ENCODE assay signal across 8 cellular contexts in genomic region chr15:60389261-60390077, GRCh38. TPM values are rescaled to one million over a fixed set of nuclear protein-coding genes. Genes with fewer than 3 reads are reported as not detected.
DNase-seq lines count a peak whose midpoint lies in the region; ATAC-seq and TF ChIP-seq lines count a peak whose summit lies in the region.

No MANE protein-coding gene starts in this region.

- H3K27ac Mint-ChIP-seq in activated naive CD4-positive, alpha-beta T cell treated with anti-CD3 and anti-CD28 coated beads, Interleukin-2, amount 50 U/mL, for 24 hours: no peak overlapping the region
- peak overlapping the region; percentile 54 to 59 for H3K27ac Mint-ChIP-seq in natural killer cell

- no peaks in the 10 kb centered on the region for H3K27me3 Mint-ChIP-seq in activated naive CD4-positive, alpha-beta T cell treated with anti-CD3 and anti-CD28 coated beads, Interleukin-2, amount 50 U/mL, for 24 hours
- no peaks in the 10 kb centered on the region for H3K27me3 Mint-ChIP-seq in natural killer cell (ENCODE audit: low read depth in 2 of 2)

- H3K27me3 ChIP-seq in Peyer's patch: no peaks in the 10 kb centered on the region

- H3K36me3 Mint-ChIP-seq in activated naive CD4-positive, alpha-beta T cell treated with anti-CD3 and anti-CD28 coated beads, Interleukin-2, amount 50 U/mL, for 24 hours: no peaks in the 10 kb centered on the region
- H3K36me3 Mint-ChIP-seq in natural killer cell: no peaks in the 10 kb centered on the region

- H3K9me3 Mint-ChIP-seq in activated naive CD4-positive, alpha-beta T cell treated with anti-CD3 and anti-CD28 coated beads, Interleukin-2, amount 50 U/mL, for 24 hours: no peaks in the 10 kb centered on the region
- H3K9me3 Mint-ChIP-seq in natural killer cell: no peaks in the 10 kb centered on the region

- ATAC-seq in GM18909 (IDR thresholded peaks at IDR 0.05; ENCODE audit: poor library complexity, unreplicated experiment) (peak; percentile 77), HG03066 (IDR thresholded peaks at IDR 0.05; ENCODE audit: low read depth, unreplicated experiment) (peak; percentile 67), natural killer cell (peak; percentile 90 to 97 (median 94))

- peak overlapping the region; percentile 19 for H3K4me3 Mint-ChIP-seq in activated naive CD4-positive, alpha-beta T cell treated with anti-CD3 and anti-CD28 coated beads, Interleukin-2, amount 50 U/mL, for 24 hours
- peak overlapping the region; percentile 31 for H3K4me3 Mint-ChIP-seq in natural killer cell

- peaks cover 0 to 10% (median 0%) of the 10 kb centered on the region in 3 donors for H3K36me3 ChIP-seq in Peyer's patch

- peaks cover 0 to 63% (median 16%) of the 10 kb centered on the region in 4 donors for H3K4me1 ChIP-seq in Peyer's patch

- peak overlapping the region in 2 of 4 donors; percentile 6 to 30 for H3K4me3 ChIP-seq in Peyer's patch

- TF ChIP-seq POLR2A in Peyer's patch (IDR thresholded peaks at IDR 0.05): no peak

- H3K9me3 ChIP-seq in Peyer's patch: no peaks in the 10 kb centered on the region

- H3K27ac ChIP-seq in Peyer's patch: peak overlapping the region in 1 of 4 donors; percentile 38

- DNase-seq in natural killer cell (no peak), Peyer's patch (no peak), pons (ENCODE audit: low spot score) (no peak), mucosa of gallbladder (ENCODE audit: low spot score) (no peak), cerebellar nuclear complex (lab: John Stamatoyannopoulos, UW) (no peak)

- H3K4me1 Mint-ChIP-seq in activated naive CD4-positive, alpha-beta T cell treated with anti-CD3 and anti-CD28 coated beads, Interleukin-2, amount 50 U/mL, for 24 hours: peaks cover 30% of the 10 kb centered on the region
- peaks cover 50 to 65% of the 10 kb centered on the region in 2 donors for H3K4me1 Mint-ChIP-seq in natural killer cell

- intact Hi-C loops in natural killer cell (cut with micrococcal nuclease): no loop called here

- no peak for TF ChIP-seq CTCF in natural killer cell (IDR thresholded peaks at IDR 0.05)
- TF ChIP-seq CTCF in Peyer's patch (IDR thresholded peaks at IDR 0.05): no peak

RNA-seq across cellular contexts. Expression of gene ANXA2, which starts 8.3 kb away (rescaled TPM):
- total RNA-seq in natural killer cell (100 to 1,000 TPM; 132 to 230 (median 155) TPM), Peyer's patch (100 to 1,000 TPM; 564 to 802 (median 681) TPM), mucosa of gallbladder (733 TPM)
